In genomic region chr2:24457730-24458129, GRCh38 we compare ENCODE assay signal across 1 cellular context.
TF ChIP-seq lines count a peak whose summit lies in the region.

No MANE protein-coding gene starts in this region.

TF ChIP-seq in K562, 482 proteins besides CTCF, POLR2A, EP300 and RAD21 (continued from another document):
- TF ChIP-seq MNT (conservative IDR thresholded peaks at IDR 0.05) (0 out of 4 replicates have a peak, but pooled peaks of 1 of the 2 experiments have one; percentile 26), DLX4 (CRISPR knock-in tag; IDR thresholded peaks at IDR 0.05) (no peak), SREBF1 (IDR thresholded peaks at IDR 0.05; ENCODE audit: borderline replicate concordance, low read depth, low read length) (no peak), ZNF586 (CRISPR knock-in tag; conservative IDR thresholded peaks at IDR 0.05) (no peak), TAL1 (IDR thresholded peaks at IDR 0.05) (peak; percentile 91), UBTF (IDR thresholded peaks at IDR 0.05; ENCODE audit: borderline replicate concordance in 1 of 2, low read depth in 2 of 2, low read length in 2 of 2) (0 out of 4 replicates have a peak, but pooled peaks of 1 of the 2 experiments have one; percentile 28), PYGO2 (tag; IDR thresholded peaks at IDR 0.05) (no peak), JUND (IDR thresholded peaks at IDR 0.05; ENCODE audit: borderline replicate concordance, low read depth, low read length) (peak; percentile 67; the same call in 1 of the 2 replicates), JUND (tag; IDR thresholded peaks at IDR 0.05; ENCODE audit: borderline replicate concordance, low read depth, low read length) (no peak; the same call in 2 of the 3 replicates), SMARCC2 (IDR thresholded peaks at IDR 0.05; ENCODE audit: low read depth) (peak; percentile 88), ATF2 (CRISPR knock-in tag; IDR thresholded peaks at IDR 0.05) (no peak), FOXP4 (CRISPR knock-in tag; IDR thresholded peaks at IDR 0.05; ENCODE audit: borderline replicate concordance) (no peak), STAT5A (IDR thresholded peaks at IDR 0.05; ENCODE audit: borderline replicate concordance, low read length) (peak; percentile 79), NEUROD1 (IDR thresholded peaks at IDR 0.05; ENCODE audit: borderline replicate concordance, low read depth, low read length, partially characterized antibody) (peak; percentile 21), ZNF583 (CRISPR knock-in tag; IDR thresholded peaks at IDR 0.05) (no peak), TCF3 (CRISPR knock-in tag; IDR thresholded peaks at IDR 0.05) (peak; percentile 91), FOSL1 (tag; conservative IDR thresholded peaks at IDR 0.05) (0 out of 2 replicates have a peak, but pooled peaks have one; percentile 25), NCOA1 (IDR thresholded peaks at IDR 0.05; ENCODE audit: low read depth) (0 out of 2 replicates have a peak, but pooled peaks have one; percentile 39), RCOR1 (IDR thresholded peaks at IDR 0.05; ENCODE audit: borderline replicate concordance in 1 of 2, low read depth in 2 of 2, low read length in 2 of 2) (peak in 1 of 2 experiments; percentile 84; a peak in 2 of 4 replicates), EP400 (IDR thresholded peaks at IDR 0.05) (peak; percentile 42; the same call in 1 of the 2 replicates), SMARCE1 (IDR thresholded peaks at IDR 0.05) (peak; percentile 90), TBL1XR1 (IDR thresholded peaks at IDR 0.05; ENCODE audit: low read length in 2 of 2) (peak in 1 of 2 experiments; percentile 65; a peak in 1 of 4 replicates), MAFG (tag; conservative IDR thresholded peaks at IDR 0.05) (no peak), ZBTB34 (CRISPR knock-in tag; IDR thresholded peaks at IDR 0.05) (no peak), SOX6 (IDR thresholded peaks at IDR 0.05) (peak; percentile 85), ZNF197 (CRISPR knock-in tag; IDR thresholded peaks at IDR 0.05; ENCODE audit: low read depth) (0 out of 2 replicates have a peak, but pooled peaks have one; percentile 42), NFIC (IDR thresholded peaks at IDR 0.05) (peak; percentile 54), ZBTB7A (IDR thresholded peaks at IDR 0.05; ENCODE audit: borderline replicate concordance, control insufficient read depth, low read depth, low read length) (no peak), CBX8 (IDR thresholded peaks at IDR 0.05; ENCODE audit: borderline replicate concordance, extremely low read depth, low read depth, low read length, poor library complexity, severe bottlenecking) (no peak), CBFA2T2 (conservative IDR thresholded peaks at IDR 0.05) (peak; percentile 87), NFE2 (IDR thresholded peaks at IDR 0.05; ENCODE audit: low read depth) (peak; percentile 28; the same call in 1 of the 2 replicates), NR2C1 (IDR thresholded peaks at IDR 0.05) (no peak), NR2C1 (tag; IDR thresholded peaks at IDR 0.05) (0 out of 2 replicates have a peak, but pooled peaks have one; percentile 38), ATF6 (CRISPR knock-in tag; IDR thresholded peaks at IDR 0.05) (0 out of 2 replicates have a peak, but pooled peaks have one; percentile 58), LEF1 (IDR thresholded peaks at IDR 0.05) (peak; percentile 87), FOXM1 (IDR thresholded peaks at IDR 0.05; ENCODE audit: low read depth) (peak; percentile 76; the same call in 1 of the 2 replicates), FOXM1 (CRISPR knock-in tag; IDR thresholded peaks at IDR 0.05; ENCODE audit: low read depth) (no peak), CREB5 (CRISPR knock-in tag; IDR thresholded peaks at IDR 0.05) (no peak), ZNF184 (CRISPR knock-in tag; IDR thresholded peaks at IDR 0.05) (no peak), THRB (CRISPR knock-in tag; conservative IDR thresholded peaks at IDR 0.05) (no peak), SMARCA5 (IDR thresholded peaks at IDR 0.05) (no peak), ILK (tag; IDR thresholded peaks at IDR 0.05; ENCODE audit: borderline replicate concordance, low read depth) (no peak), SAFB (IDR thresholded peaks at IDR 0.05; ENCODE audit: borderline replicate concordance, low read depth, low read length) (no peak), POLR2H (tag; IDR thresholded peaks at IDR 0.05; ENCODE audit: low read depth) (no peak), ZNF444 (CRISPR knock-in tag; IDR thresholded peaks at IDR 0.05) (no peak)
